Comparison of ENCODE assay signal across 24 cellular contexts in the genomic region with DNA sequence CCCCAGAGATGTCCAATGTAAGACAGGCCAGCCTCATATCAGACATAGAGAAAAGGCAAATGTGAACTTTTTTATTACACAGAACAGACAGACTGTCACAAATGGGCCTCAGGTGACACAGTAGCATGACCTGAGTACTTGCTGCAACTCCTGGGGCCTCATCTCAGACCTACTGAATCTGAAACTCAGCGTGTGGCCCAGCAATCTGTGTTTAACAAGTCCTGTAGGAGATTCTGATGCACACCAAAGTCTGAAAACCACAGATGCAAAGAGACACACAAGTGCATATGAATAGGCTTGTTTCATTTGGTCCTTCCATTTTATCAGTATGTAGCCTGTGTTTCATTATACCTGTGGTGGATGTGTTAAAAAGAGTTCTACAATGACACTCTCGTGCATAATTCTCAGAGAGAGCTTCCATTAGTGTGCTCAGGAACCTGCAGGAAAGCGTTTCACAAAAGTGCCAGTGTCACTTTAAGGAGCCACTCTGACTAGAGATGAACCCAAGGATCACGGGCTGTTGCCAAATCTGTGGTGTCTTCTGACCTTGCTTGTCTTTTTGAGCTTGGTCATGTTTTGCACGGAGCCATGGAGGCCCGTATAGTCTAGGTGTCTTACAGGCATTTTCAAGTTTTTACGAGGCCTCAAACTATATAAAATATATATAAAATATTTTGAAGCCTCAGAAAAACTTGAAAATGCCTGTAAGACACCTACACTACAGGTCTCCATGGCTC. TPM values are rescaled to one million over a fixed set of nuclear protein-coding genes. Genes with fewer than 3 reads are reported as not detected.
DNase-seq lines count a peak whose midpoint lies in the region; ATAC-seq and TF ChIP-seq lines count a peak whose summit lies in the region.
"Had no signal": no experiment of that assay in that cellular context is flagged by ENCODE, and none has a peak within 500 bp of the region (broad histone marks: within the 10 kb centered on the region; RNA-seq: fewer than 3 reads in every experiment).

No MANE protein-coding gene starts in this region.

- no peaks in the 10 kb centered on the region for H3K79me2 ChIP-seq in OCI-LY3 (ENCODE audit: low read length)

- no peaks in the 10 kb centered on the region for H3K9me3 Mint-ChIP-seq in activated CD4-positive, alpha-beta T cell treated with anti-CD3 and anti-CD28 coated beads for 36 hours (ENCODE audit: low read depth)
- H3K9me3 Mint-ChIP-seq: effector memory CD8-positive, alpha-beta T cell; type B pancreatic cell had no signal

- H4K20me1 ChIP-seq in OCI-LY3 (ENCODE audit: insufficient read depth, low read length): no peaks in the 10 kb centered on the region

- H3K4me3 Mint-ChIP-seq in activated CD4-positive, alpha-beta T cell treated with anti-CD3 and anti-CD28 coated beads for 36 hours: no peak overlapping the region
- H3K4me3 Mint-ChIP-seq: effector memory CD8-positive, alpha-beta T cell; type B pancreatic cell had no signal

- no peak overlapping the region for H3K9ac ChIP-seq in OCI-LY3 (ENCODE audit: low read length)

- POLR2A ChIA-PET in activated CD4-positive, alpha-beta T cell treated with anti-CD3 and anti-CD28 coated beads for 36 hours (lab: Charles Lee): no interaction called here

- TF ChIP-seq CTCF in OCI-LY3 (IDR thresholded peaks at IDR 0.05; ENCODE audit: low read depth, low read length): no peak

- intact Hi-C loops in activated CD4-positive, alpha-beta T cell treated with anti-CD3 and anti-CD28 coated beads for 36 hours (cut with DNase I, micrococcal nuclease): no loop called here

- no peak overlapping the region for H3K4me3 ChIP-seq in OCI-LY3 (ENCODE audit: low read length)
- H3K4me3 ChIP-seq: esophagus squamous epithelium, gastroesophageal sphincter, smooth muscle cell had no signal

- DNase-seq in activated CD4-positive, alpha-beta T cell treated with anti-CD3 and anti-CD28 coated beads for 36 hours: peak; percentile 26
- DNase-seq in activated CD4-positive, alpha-beta T cell treated with anti-CD3 and anti-CD28 coated beads, Interleukin-2, amount 50 U/mL, for 4 hours: no peak
- DNase-seq in medulla oblongata (ENCODE audit: extremely low spot score): peak; percentile 29
- no peak for DNase-seq in Ammon's horn (ENCODE audit: low spot score)
- no peak for DNase-seq in 8988T
- no peak for DNase-seq in activated effector memory CD4-positive, alpha-beta T cell treated with anti-CD3 and anti-CD28 coated beads, Interleukin-2, amount 50 U/mL, for 16 hours
- DNase-seq: activated CD4-positive, alpha-beta T cell treated with anti-CD3 and anti-CD28 coated beads for 4 hours; brain microvascular endothelial cell; COR-L47; DMS79; effector memory CD8-positive, alpha-beta T cell; esophagus squamous epithelium; GOT3; kidney; mammary epithelial cell; NCI-H2171 treated with DMSO at 0.1 percent for 48 hours; retina; SHP77; stimulated activated CD4-positive, alpha-beta T cell treated with anti-CD3 and anti-CD28 coated beads, Interleukin-2, amount 100 ng/mL, for 48 hours had no signal

- H3K27ac ChIP-seq in OCI-LY3 (ENCODE audit: low read length): no peak overlapping the region
- H3K27ac ChIP-seq: brain microvascular endothelial cell, esophagus squamous epithelium, gastroesophageal sphincter had no signal

- H2AFZ ChIP-seq in OCI-LY3 (ENCODE audit: low read depth, low read length): peak overlapping the region; percentile 49; the same call in 1 of the 2 replicates

- H3K27me3 ChIP-seq in OCI-LY3 (ENCODE audit: low read depth, low read length): no peaks in the 10 kb centered on the region
- H3K27me3 ChIP-seq: brain microvascular endothelial cell, gastroesophageal sphincter had no signal

- H3K36me3 Mint-ChIP-seq in activated CD4-positive, alpha-beta T cell treated with anti-CD3 and anti-CD28 coated beads for 36 hours (ENCODE audit: low read depth): no peaks in the 10 kb centered on the region
- H3K36me3 Mint-ChIP-seq: type B pancreatic cell had no signal

- H3K27me3 Mint-ChIP-seq in activated CD4-positive, alpha-beta T cell treated with anti-CD3 and anti-CD28 coated beads for 36 hours: no peaks in the 10 kb centered on the region
- H3K27me3 Mint-ChIP-seq: effector memory CD8-positive, alpha-beta T cell had no signal

- H3K4me1 ChIP-seq in OCI-LY3 (ENCODE audit: low read length): peaks cover 14% of the 10 kb centered on the region
- H3K4me1 ChIP-seq: esophagus squamous epithelium, gastroesophageal sphincter had no signal

- H3K27ac Mint-ChIP-seq in activated CD4-positive, alpha-beta T cell treated with anti-CD3 and anti-CD28 coated beads for 36 hours: no peak overlapping the region
- H3K27ac Mint-ChIP-seq: effector memory CD8-positive, alpha-beta T cell; type B pancreatic cell had no signal

- H3K4me1 Mint-ChIP-seq in activated CD4-positive, alpha-beta T cell treated with anti-CD3 and anti-CD28 coated beads for 36 hours: peaks cover 5% of the 10 kb centered on the region

- H3K9me3 ChIP-seq in OCI-LY3 (ENCODE audit: insufficient read depth, low read length): no peaks in the 10 kb centered on the region
- H3K9me3 ChIP-seq: esophagus squamous epithelium, gastroesophageal sphincter had no signal

- CTCF ChIA-PET in activated CD4-positive, alpha-beta T cell treated with anti-CD3 and anti-CD28 coated beads for 36 hours (lab: Charles Lee): interaction anchor here (0.6 to 1.5 kb wide), 2 partner anchors 91 to 956 kb away, joined by 3 to 5 read pairs; a partner anchor contains a TSS

- no peaks in the 10 kb centered on the region for H3K36me3 ChIP-seq in OCI-LY3 (replicated peaks; ENCODE audit: low read depth, low read length)
- H3K36me3 ChIP-seq: brain microvascular endothelial cell, esophagus squamous epithelium, gastroesophageal sphincter had no signal

- peak; percentile 42 for ATAC-seq in activated CD4-positive, alpha-beta T cell treated with anti-CD3 and anti-CD28 coated beads for 36 hours
- ATAC-seq in HG02798 (IDR thresholded peaks at IDR 0.05; ENCODE audit: poor library complexity, unreplicated experiment): peak; percentile 62
- ATAC-seq: effector memory CD8-positive, alpha-beta T cell; gastroesophageal sphincter had no signal

- H3K4me2 ChIP-seq in OCI-LY3 (ENCODE audit: low read length): no peak overlapping the region
- H3K4me2 ChIP-seq: smooth muscle cell had no signal

RNA-seq across cellular contexts. Expression of a gene that starts 33.8 kb away (rescaled TPM):
- 10 to 100 TPM; 22.1 to 26.2 TPM for total RNA-seq in activated CD4-positive, alpha-beta T cell treated with anti-CD3 and anti-CD28 coated beads for 36 hours

Comparison
In these comparisons a context has a peak if more than half of its experiments do, and no peak if none do; other contexts are left out.
1. DNase-seq: peak in activated CD4-positive, alpha-beta T cell treated with anti-CD3 and anti-CD28 coated beads for 36 hours (single experiment) and medulla oblongata (single experiment); none in activated CD4-positive, alpha-beta T cell treated with anti-CD3 and anti-CD28 coated beads, Interleukin-2, amount 50 U/mL, for 4 hours (0 of 2), Ammon's horn (single experiment), 8988T (single experiment) and activated effector memory CD4-positive, alpha-beta T cell treated with anti-CD3 and anti-CD28 coated beads, Interleukin-2, amount 50 U/mL, for 16 hours (single experiment).